12 cellular contexts compared by ENCODE assay signal in the genomic region with DNA sequence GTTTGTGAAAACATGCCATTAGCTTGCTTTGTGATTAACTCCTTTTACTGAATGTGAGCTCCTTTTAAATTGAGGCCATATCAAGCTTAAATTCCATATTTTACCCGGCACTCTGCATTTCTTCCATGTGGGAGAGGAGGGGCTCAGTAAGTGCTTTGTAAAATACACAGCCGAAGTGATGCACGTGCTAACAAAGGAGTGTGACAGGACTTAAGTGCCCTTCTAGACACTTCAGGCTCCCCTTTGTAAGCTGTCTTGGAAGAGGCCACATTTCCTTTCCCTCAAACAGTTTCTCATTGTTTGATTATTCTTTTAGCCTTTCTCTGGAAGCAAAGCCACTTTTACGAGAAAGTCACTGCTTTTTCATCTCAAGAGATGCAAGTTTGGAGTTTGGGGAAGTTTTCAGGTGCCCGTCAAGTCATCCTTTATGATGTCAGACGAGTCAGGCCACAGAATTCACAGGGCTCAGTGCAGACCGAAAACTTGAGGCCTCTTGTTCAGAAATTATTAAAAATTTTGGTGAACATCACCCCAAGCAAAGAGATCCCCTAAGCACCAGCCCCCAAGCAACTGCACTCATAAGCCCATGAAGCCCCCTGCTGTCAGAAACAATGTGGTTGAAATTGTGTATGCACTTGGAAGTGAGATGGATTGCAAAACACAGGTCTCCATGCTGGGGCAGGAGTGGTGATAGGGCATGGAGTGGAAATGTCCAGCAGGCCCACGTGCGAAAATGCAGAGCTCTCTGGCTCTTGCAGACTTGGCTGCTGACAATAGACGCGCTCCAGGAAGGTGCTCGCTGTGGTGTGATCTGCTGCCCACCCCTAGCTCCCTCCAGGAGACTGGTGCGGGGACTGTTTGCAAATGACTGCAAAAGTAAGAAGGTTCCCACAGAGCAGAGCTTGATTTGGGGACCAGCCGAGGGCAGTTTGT. TPM values are rescaled to one million over a fixed set of nuclear protein-coding genes. Genes with fewer than 3 reads are reported as not detected.
DNase-seq lines count a peak whose midpoint lies in the region; ATAC-seq and TF ChIP-seq lines count a peak whose summit lies in the region.
"Had no signal": no experiment of that assay in that cellular context is flagged by ENCODE, and none has a peak within 500 bp of the region (broad histone marks: within the 10 kb centered on the region; RNA-seq: fewer than 3 reads in every experiment).

No MANE protein-coding gene starts in this region.

- H3K36me3 Mint-ChIP-seq in T-cell (peaks cover 50% of the 10 kb centered on the region), endothelial cell (ENCODE audit: low read depth, unreplicated experiment) (no peaks in the 10 kb centered on the region)

- TF ChIP-seq POLR2A in transverse colon (IDR thresholded peaks at IDR 0.05): no peak

- H3K27me3 ChIP-seq in transverse colon: no peaks in the 10 kb centered on the region

- WGBS in transverse colon (ENCODE audit: low coverage in 1 of 2), 2 donors: 57 to 59% methylated on average over 7 to 14 of the region's 14 CpGs

- H3K27me3 Mint-ChIP-seq in T-cell: no peaks in the 10 kb centered on the region
- H3K27me3 Mint-ChIP-seq in endothelial cell (ENCODE audit: unreplicated experiment): peaks cover 1% of the 10 kb centered on the region

- no peaks in the 10 kb centered on the region for H3K9me3 ChIP-seq in transverse colon

- H3K27ac Mint-ChIP-seq in T-cell (peak overlapping the region in 1 of 2 donors; percentile 100), endothelial cell (ENCODE audit: unreplicated experiment) (peak overlapping the region; percentile 37)

- peak overlapping the region; percentile 95 to 99 (median 98) for H3K4me3 Mint-ChIP-seq in T-cell
- H3K4me3 Mint-ChIP-seq in endothelial cell (ENCODE audit: unreplicated experiment): no peak overlapping the region

- TF ChIP-seq EP300 in transverse colon (IDR thresholded peaks at IDR 0.05; ENCODE audit: low read depth): no peak

- TF ChIP-seq CTCF in endothelial cell (IDR thresholded peaks at IDR 0.05; ENCODE audit: unreplicated experiment): no peak
- no peak for TF ChIP-seq CTCF in transverse colon (IDR thresholded peaks at IDR 0.05)

- H3K36me3 ChIP-seq in transverse colon: no peaks in the 10 kb centered on the region

- H3K27ac ChIP-seq in transverse colon: peak overlapping the region; percentile 45 to 79 (median 56)

- no peaks in the 10 kb centered on the region for H3K4me1 ChIP-seq in transverse colon

- in situ Hi-C loops in transverse colon (cut with MboI; ENCODE audit: low pct_ligation_motif_present in 1 of 4, low pct_unique_long_range_greater_than_20kb in 1 of 4, low sequenced_read_pairs in 3 of 4): no loop called here

- DNase-seq in activated effector memory CD4-positive, alpha-beta T cell treated with anti-CD3 and anti-CD28 coated beads, Interleukin-2, amount 50 U/mL, for 16 hours: peak; percentile 68
- no peak for DNase-seq in activated effector memory CD4-positive, alpha-beta T cell treated with Interleukin-2 at 50 U/mL for 16 hours
- DNase-seq in T-cell (peak in 2 of 34 experiments; percentile 43 to 50), endothelial cell (ENCODE audit: low spot score) (no peak), transverse colon (no peak), superior temporal gyrus (ENCODE audit: extremely low spot score) (no peak), SKM-1 (lab: John Stamatoyannopoulos, UW; ENCODE audit: unreplicated experiment) (no peak)
- DNase-seq: IMR-90, NCI-H446 treated with DMSO at 0.1 percent for 48 hours had no signal

- intact Hi-C loops in transverse colon (cut with DNase I; ENCODE audit: low total_unique reads): no loop called here

- H3K4me1 Mint-ChIP-seq in T-cell (peaks cover 96 to 97% (median 97%) of the 10 kb centered on the region in 3 donors), endothelial cell (ENCODE audit: unreplicated experiment) (peaks cover 19% of the 10 kb centered on the region)

- no peak overlapping the region for H3K4me3 ChIP-seq in transverse colon

- ATAC-seq in T-cell (replicated peaks in 1 of 4) (no peak), HG03354 (IDR thresholded peaks at IDR 0.05; ENCODE audit: poor library complexity, severe bottlenecking, unreplicated experiment) (no peak)
- ATAC-seq: sciatic nerve had no signal

- CTCF ChIA-PET in T-cell (lab: Charles Lee): interaction anchor here (0.6 to 6.0 kb wide), 16 partner anchors 9 to 153 kb away, joined by 3 to 38 read pairs (median 4); partner anchors contain the start of gene IKZF1 (in 1 of the 2)

- POLR2A ChIA-PET in T-cell (lab: Charles Lee): interaction anchor here (0.5 to 2.5 kb wide), 10 partner anchors 11 to 61 kb away, joined by 3 to 14 read pairs (median 3); partner anchors contain the start of gene IKZF1 (in 1 of the 2)

- H3K9me3 Mint-ChIP-seq in T-cell (no peaks in the 10 kb centered on the region), endothelial cell (ENCODE audit: unreplicated experiment) (no peaks in the 10 kb centered on the region)

RNA-seq across cellular contexts. Expression of gene IKZF1, which starts 11.5 kb away (rescaled TPM):
- 100 to 1,000 TPM; 429 to 525 (median 494) TPM for total RNA-seq in T-cell
- total RNA-seq in endothelial cell (ENCODE audit: unreplicated experiment): 3.1 TPM
- total RNA-seq in transverse colon: 100 to 1,000 TPM in 1 of 4 donors, 10 to 100 TPM in 1, 1 to 10 TPM in 2; 9.2 to 116 (median 29.1) TPM
- total RNA-seq: glomerular endothelial cell, IMR-90 had no signal
